ENCODE assay signal across 24 cellular contexts in genomic region chr14:93742761-93743160, GRCh38. TPM values are rescaled to one million over a fixed set of nuclear protein-coding genes. Genes with fewer than 3 reads are reported as not detected.
DNase-seq lines count a peak whose midpoint lies in the region; ATAC-seq and TF ChIP-seq lines count a peak whose summit lies in the region.
"Had no signal": no experiment of that assay in that cellular context is flagged by ENCODE, and none has a peak within 500 bp of the region (broad histone marks: within the 10 kb centered on the region; RNA-seq: fewer than 3 reads in every experiment).

No MANE protein-coding gene starts in this region.

- no peak overlapping the region for H3K14ac ChIP-seq in neuronal stem cell (ENCODE audit: low read length)

- no peak overlapping the region for H2AFZ ChIP-seq in neuronal stem cell (ENCODE audit: low read length)

- H2BK15ac ChIP-seq in neuronal stem cell (ENCODE audit: low read length): no peak overlapping the region

- H2AK5ac ChIP-seq in neuronal stem cell (ENCODE audit: low read depth, low read length): no peak overlapping the region

- peaks cover 21 to 63% (median 48%) of the 10 kb centered on the region in 4 donors for H3K4me1 ChIP-seq in esophagus muscularis mucosa
- H3K4me1 ChIP-seq in left ventricle myocardium inferior: peaks cover 47% of the 10 kb centered on the region
- peaks cover 0 to 6% (median 0%) of the 10 kb centered on the region in 4 donors for H3K4me1 ChIP-seq in transverse colon
- peaks cover 0 to 35% of the 10 kb centered on the region in 2 donors for H3K4me1 ChIP-seq in neuronal stem cell (ENCODE audit: control insufficient read depth in 2 of 2, insufficient read depth in 1 of 2, low read depth in 1 of 2, low read length in 2 of 2)
- H3K4me1 ChIP-seq: prostate gland had no signal

- in situ Hi-C loops in transverse colon (cut with MboI; ENCODE audit: low pct_ligation_motif_present in 1 of 4, low pct_unique_long_range_greater_than_20kb in 1 of 4, low sequenced_read_pairs in 3 of 4): no loop called here

- no peak overlapping the region for H3K23ac ChIP-seq in neuronal stem cell (ENCODE audit: low read depth, low read length, poor library complexity)

- no peak for DNase-seq in esophagus muscularis mucosa (ENCODE audit: extremely low spot score)
- peak; percentile 48 for DNase-seq in left ventricle myocardium inferior
- DNase-seq in omental fat pad (ENCODE audit: low spot score): no peak
- no peak for DNase-seq in transverse colon
- no peak for DNase-seq in neuronal stem cell (ENCODE audit: low spot score)
- DNase-seq in NCI-H345 (lab: John Stamatoyannopoulos, UW): no peak
- DNase-seq: activated CD4-positive, alpha-beta T cell treated with anti-CD3 and anti-CD28 coated beads, Interleukin-2, amount 50 U/mL, for 4 hours; activated naive CD4-positive, alpha-beta T cell treated with anti-CD3 and anti-CD28 coated beads, Interleukin-2, amount 50 U/mL, for 16 hours; CD4-positive, alpha-beta T cell; glutamatergic neuron; NCI-H1048; NCI-H187 treated with DMSO at 0.1 percent for 48 hours; NCI-H226; PC-3; SIG-M5; SW 1271 had no signal

- H3K9me3 ChIP-seq in esophagus muscularis mucosa (no peaks in the 10 kb centered on the region), left ventricle myocardium inferior (replicated peaks) (no peaks in the 10 kb centered on the region), transverse colon (no peaks in the 10 kb centered on the region), neuronal stem cell (replicated peaks in 1 of 2; ENCODE audit: control insufficient read depth in 2 of 2, insufficient read depth in 1 of 2, low read depth in 1 of 2, low read length in 2 of 2) (no peaks in the 10 kb centered on the region)
- H3K9me3 ChIP-seq: prostate gland, thoracic aorta had no signal

- peak; percentile 90 for ATAC-seq in omental fat pad (ENCODE audit: low FRiP score)
- ATAC-seq in HG03520 (IDR thresholded peaks at IDR 0.05; ENCODE audit: unreplicated experiment): no peak
- ATAC-seq: left lobe of liver; PC-3; stimulated activated memory B cell treated with anti-CD40 and anti-IgM and Interleukin-4, amounts not matched to agents 10 μg/mL and 1 μg/mL and 100 μg/mL, for 72 hours; WTC11 had no signal

- H3K27me3 ChIP-seq in esophagus muscularis mucosa: no peaks in the 10 kb centered on the region
- no peaks in the 10 kb centered on the region for H3K27me3 ChIP-seq in left ventricle myocardium inferior (ENCODE audit: low read depth)
- H3K27me3 ChIP-seq in transverse colon: no peaks in the 10 kb centered on the region
- no peaks in the 10 kb centered on the region for H3K27me3 ChIP-seq in neuronal stem cell (ENCODE audit: control insufficient read depth in 3 of 3, insufficient read depth in 3 of 3, low read depth in 1 of 3, low read length in 3 of 3)

- no peak overlapping the region for H2BK12ac ChIP-seq in neuronal stem cell (ENCODE audit: low read length)

- no peak for TF ChIP-seq EP300 in esophagus muscularis mucosa (IDR thresholded peaks at IDR 0.05)
- TF ChIP-seq EP300 in transverse colon (IDR thresholded peaks at IDR 0.05; ENCODE audit: low read depth): no peak

- no peak overlapping the region for H3K18ac ChIP-seq in neuronal stem cell (ENCODE audit: low read length)

- no peaks in the 10 kb centered on the region for H3K79me1 ChIP-seq in neuronal stem cell (ENCODE audit: low read depth, low read length)

- H2BK5ac ChIP-seq in neuronal stem cell (ENCODE audit: low read length): no peak overlapping the region

- no peak overlapping the region for H3K9ac ChIP-seq in neuronal stem cell (ENCODE audit: low read depth, low read length, poor library complexity)

- H3K4me3 ChIP-seq in esophagus muscularis mucosa (no peak overlapping the region), left ventricle myocardium inferior (no peak overlapping the region), transverse colon (no peak overlapping the region), neuronal stem cell (ENCODE audit: low read length in 2 of 2) (no peak overlapping the region)
- H3K4me3 ChIP-seq: prostate gland, thoracic aorta had no signal

- H3K27ac ChIP-seq in esophagus muscularis mucosa (replicated peaks in 1 of 4): peak overlapping the region; percentile 62 to 73 (median 68)
- H3K27ac ChIP-seq in left ventricle myocardium inferior (replicated peaks): peak overlapping the region; percentile 81
- H3K27ac ChIP-seq in transverse colon: peak overlapping the region in 3 of 4 donors; percentile 38 to 55 (median 44)
- no peak overlapping the region for H3K27ac ChIP-seq in neuronal stem cell (replicated peaks; ENCODE audit: low read length)
- H3K27ac ChIP-seq: prostate gland, thoracic aorta had no signal

- H4K8ac ChIP-seq in neuronal stem cell (ENCODE audit: low read depth, low read length): no peak overlapping the region

- no peak overlapping the region for H3K4ac ChIP-seq in neuronal stem cell (ENCODE audit: low read length)

- WGBS in esophagus muscularis mucosa: 29% methylated on average over 8 of the region's 8 CpGs
- WGBS in transverse colon (ENCODE audit: low coverage in 1 of 2), 2 donors: 40 to 69% methylated on average over 1 to 8 of the region's 8 CpGs
- no CpG with 5 or more reads among the region's 8 CpGs for WGBS in neuronal stem cell (ENCODE audit: extremely low coverage in 2 of 2, insufficient read length in 2 of 2, insufficient replicate concordance in 1 of 2), 2 donors

- TF ChIP-seq CTCF in esophagus muscularis mucosa (IDR thresholded peaks at IDR 0.05) (no peak), left ventricle myocardium inferior (IDR thresholded peaks at IDR 0.05; ENCODE audit: borderline replicate concordance) (no peak), omental fat pad (IDR thresholded peaks at IDR 0.05) (no peak), transverse colon (IDR thresholded peaks at IDR 0.05) (no peak)

- intact Hi-C loops in esophagus muscularis mucosa (cut with DNase I) (loop anchor here (5.0 kb wide), 1 partner anchor 45 kb away; the partner anchor contains the start of gene PRIMA1), left ventricle myocardium inferior (cut with micrococcal nuclease) (no loop called here), transverse colon (cut with DNase I; ENCODE audit: low total_unique reads) (no loop called here)

- H3K4me2 ChIP-seq in neuronal stem cell (ENCODE audit: insufficient read depth, low read length, poor library complexity, severe bottlenecking): no peak overlapping the region

- peaks cover 0 to 3% (median 0%) of the 10 kb centered on the region in 4 donors for H3K36me3 ChIP-seq in esophagus muscularis mucosa
- no peaks in the 10 kb centered on the region for H3K36me3 ChIP-seq in left ventricle myocardium inferior
- H3K36me3 ChIP-seq in transverse colon: no peaks in the 10 kb centered on the region
- no peaks in the 10 kb centered on the region for H3K36me3 ChIP-seq in neuronal stem cell (replicated peaks in 1 of 2; ENCODE audit: control insufficient read depth in 2 of 2, insufficient read depth in 2 of 2, low read length in 2 of 2)
- H3K36me3 ChIP-seq: prostate gland, thoracic aorta had no signal

- H2BK120ac ChIP-seq in neuronal stem cell (ENCODE audit: low read depth, low read length): no peak overlapping the region

- H4K91ac ChIP-seq in neuronal stem cell (ENCODE audit: low read depth, low read length, poor library complexity): no peak overlapping the region

- TF ChIP-seq POLR2A in esophagus muscularis mucosa (IDR thresholded peaks at IDR 0.05; ENCODE audit: low read depth) (no peak), transverse colon (IDR thresholded peaks at IDR 0.05) (no peak)

RNA-seq across cellular contexts. Expression of gene PRIMA1, which starts 45.5 kb away (rescaled TPM):
- total RNA-seq in esophagus muscularis mucosa (10 to 100 TPM; 18.7 to 30.9 (median 21.8) TPM), left ventricle myocardium inferior (7.3 TPM), omental fat pad (1 to 10 TPM; 1.0 to 4.6 (median 3.0) TPM), transverse colon (1 to 10 TPM; 3.0 to 8.2 (median 4.8) TPM)
- 4.4 TPM for polyA plus RNA-seq in neuronal stem cell (2013, experiment 1 of 2)
- 4.2 TPM for polyA plus RNA-seq in neuronal stem cell (2013, experiment 2 of 2)
- total RNA-seq: activated T-helper 1 cell treated with anti-CD3 and anti-CD28 coated beads, Interleukin-12 subunit alpha, Interleukin-12 subunit beta, Interleukin-2, Interleukin-4 antibody, amounts not matched to agents 30 ng/mL and 10 ng/mL and 1 ng/mL, durations not matched to agents 14 hours and 24 hours and 36 hours; CD4-positive, alpha-beta T cell had no signal
- polyA plus RNA-seq: neural cell had no signal
